In genomic region chr3:125356140-125357026, GRCh38 we compare ENCODE assay signal across 8 cellular contexts. TPM values are rescaled to one million over a fixed set of nuclear protein-coding genes. Genes with fewer than 3 reads are reported as not detected.
DNase-seq lines count a peak whose midpoint lies in the region; FAIRE-seq and TF ChIP-seq lines count a peak whose summit lies in the region.

No MANE protein-coding gene starts in this region.

- peak overlapping the region; percentile 79 for H3K4me2 ChIP-seq in GM23248 (ENCODE audit: unreplicated experiment)

- TF ChIP-seq POLR2A in Peyer's patch (IDR thresholded peaks at IDR 0.05), result no peak

- H3K9me3 ChIP-seq in GM23248 (ENCODE audit: low read depth) (no peaks in the 10 kb centered on the region), Peyer's patch (no peaks in the 10 kb centered on the region), skeletal muscle tissue (ENCODE audit: control insufficient read depth in 3 of 3, low read length in 3 of 3) (no peaks in the 10 kb centered on the region)

- no peak overlapping the region for H2AFZ ChIP-seq in GM23248

- peaks cover 20% of the 10 kb centered on the region for H3F3A ChIP-seq in GM23248 (ENCODE audit: insufficient read depth)

- H3K4me3 ChIP-seq in GM23248 (peak overlapping the region; percentile 77), Peyer's patch (peak overlapping the region; percentile 38 to 54 (median 52)), skeletal muscle tissue (ENCODE audit: low read length in 3 of 3) (peak overlapping the region; percentile 78 to 83 (median 81))

- peaks cover 25% of the 10 kb centered on the region for H3K4me1 ChIP-seq in GM23248 (ENCODE audit: insufficient read depth)
- H3K4me1 ChIP-seq in Peyer's patch, result peaks cover 0 to 8% (median 2%) of the 10 kb centered on the region in 4 donors
- H3K4me1 ChIP-seq in skeletal muscle tissue (ENCODE audit: control insufficient read depth in 3 of 3, insufficient read depth in 3 of 3, low read length in 3 of 3), result peaks cover 6 to 20% (median 14%) of the 10 kb centered on the region in 3 donors

- TF ChIP-seq CTCF in Peyer's patch (IDR thresholded peaks at IDR 0.05), result no peak

- H3K36me3 ChIP-seq in GM23248 (ENCODE audit: low read depth) (no peaks in the 10 kb centered on the region), Peyer's patch (no peaks in the 10 kb centered on the region), skeletal muscle tissue (ENCODE audit: control insufficient read depth in 3 of 3, insufficient read depth in 3 of 3, low read length in 3 of 3) (no peaks in the 10 kb centered on the region)

- in situ Hi-C loops in GM23248 (cut with MboI), result no loop called here

- peak overlapping the region; percentile 53 for H3K27ac ChIP-seq in GM23248
- peak overlapping the region in 1 of 4 donors; percentile 20 for H3K27ac ChIP-seq in Peyer's patch
- H3K27ac ChIP-seq in skeletal muscle tissue (ENCODE audit: low read depth, low read length), result peak overlapping the region; percentile 83

- H3K9ac ChIP-seq in GM23248 (peak overlapping the region; percentile 77), skeletal muscle tissue (ENCODE audit: low read depth in 1 of 3, low read length in 3 of 3) (peak overlapping the region; percentile 81 to 90 (median 84))

- peaks cover 100% of the 10 kb centered on the region for H3K79me2 ChIP-seq in GM23248 (ENCODE audit: insufficient read depth)

- peaks cover 22% of the 10 kb centered on the region for H4K20me1 ChIP-seq in GM23248 (ENCODE audit: insufficient read depth)

- DNase-seq in GM23248, result peak; percentile 39
- DNase-seq in Peyer's patch, result no peak
- peak; percentile 9 for DNase-seq in globus pallidus (ENCODE audit: low spot score)
- no peak for DNase-seq in HuH-7.5 (ENCODE audit: low spot score)
- DNase-seq in HT-29 (ENCODE audit: low spot score), result no peak
- no peak for DNase-seq in NCI-H128 (lab: John Stamatoyannopoulos, UW; ENCODE audit: unreplicated experiment)
- no peak for DNase-seq in HTR-8/SVneo (ENCODE audit: insufficient read length, low spot score)

- no peaks in the 10 kb centered on the region for H3K27me3 ChIP-seq in GM23248 (replicated peaks; ENCODE audit: insufficient read depth)
- H3K27me3 ChIP-seq in Peyer's patch, result no peaks in the 10 kb centered on the region
- no peaks in the 10 kb centered on the region for H3K27me3 ChIP-seq in skeletal muscle tissue (ENCODE audit: control insufficient read depth in 3 of 3, insufficient read depth in 3 of 3, low read length in 3 of 3)

- H3K9me2 ChIP-seq in GM23248 (ENCODE audit: insufficient read depth), result no peaks in the 10 kb centered on the region

- 17% methylated on average over 5 of the region's 5 CpGs for WGBS in GM23248 (ENCODE audit: low coverage in 1 of 2, low lambda C conversion rate in 2 of 2, missing lambda C conversion rate in 2 of 2), 2 experiments

- FAIRE-seq in HTR-8/SVneo (lab: Jason Lieb, UNC), result no peak

RNA-seq across cellular contexts. Expression of gene ZNF148, which starts 18.7 kb away (rescaled TPM):
- total RNA-seq in GM23248 (2014; rRNA removed; shearing (Covaris generic)), result 23.1 and 33.1 TPM in 2 replicates
- 46.8 and 50.3 TPM in 2 replicates for polyA plus RNA-seq in GM23248 (2016; fragmentation: Nextera tagmentation; extraction: Ambion mirVana)
- 10 to 100 TPM; 17.7 to 48.7 (median 24.7) TPM for total RNA-seq in Peyer's patch
- 17.7 TPM for total RNA-seq in skeletal muscle tissue
- total RNA-seq in HT-29 (2014; rRNA removed; shearing (Covaris generic)), result 18.8 and 34.3 TPM in 2 replicates

Comparison
In these comparisons a context has a peak if more than half of its experiments do, and no peak if none do; other contexts are left out.
1. DNase-seq: peak in GM23248 (single experiment) and globus pallidus (single experiment); none in Peyer's patch (0 of 3), HuH-7.5 (single experiment), HT-29 (single experiment), NCI-H128 (single experiment) and HTR-8/SVneo (single experiment).
2. Peak in every context shown above with its lines, with median percentiles within 50 percentile points of each other: H3K4me3 ChIP-seq.